6 cellular contexts compared by ENCODE assay signal in genomic region chr3:159643406-159643805, GRCh38.
"Had no signal": no experiment of that assay in that cellular context is flagged by ENCODE, and none has a peak within 500 bp of the region (broad histone marks: within the 10 kb centered on the region; RNA-seq: fewer than 3 reads in every experiment).

No MANE protein-coding gene starts in this region.

- H3K4me3 Mint-ChIP-seq: IgD-negative memory B cell had no signal

- ATAC-seq: HepG2, K562 had no signal

- H3K4me1 Mint-ChIP-seq: IgD-negative memory B cell had no signal

- H3K36me3 Mint-ChIP-seq: IgD-negative memory B cell had no signal

- DNase-seq: IMR-90, KBM-7, KG1 had no signal

- H3K9me3 Mint-ChIP-seq: IgD-negative memory B cell had no signal

- H3K27ac Mint-ChIP-seq: IgD-negative memory B cell had no signal

- H3K4me3 ChIP-seq: K562 had no signal
